Comparison of ENCODE assay signal across 1 cellular context in the genomic region with DNA sequence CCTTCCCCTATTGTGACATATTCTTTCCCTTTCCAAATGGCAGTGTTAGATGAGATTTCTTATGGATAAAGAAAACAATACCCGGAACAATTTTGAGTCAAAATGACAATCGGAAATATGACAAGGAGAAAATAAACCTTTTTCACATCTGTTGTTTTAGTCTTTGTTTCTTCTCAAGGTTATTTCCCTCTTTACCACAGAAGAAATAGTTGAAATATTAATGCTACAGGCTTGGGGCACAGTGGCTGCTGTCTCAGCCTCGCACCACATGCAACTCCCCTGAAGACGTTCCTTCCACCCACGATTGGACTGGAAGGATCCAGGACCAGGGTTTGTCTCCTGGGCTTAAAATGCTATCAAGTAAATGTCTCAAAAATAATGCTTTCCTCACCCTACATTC.
TF ChIP-seq lines count a peak whose summit lies in the region.

No MANE protein-coding gene starts in this region.

TF ChIP-seq in GM12878, 131 proteins besides CTCF, POLR2A, EP300 and RAD21 (continued from another document):
- TF ChIP-seq TCF12 (IDR thresholded peaks at IDR 0.05; ENCODE audit: low read depth, low read length) (no peak), CHD4 (IDR thresholded peaks at IDR 0.05) (no peak), EGR1 (IDR thresholded peaks at IDR 0.05; ENCODE audit: borderline replicate concordance in 1 of 2, low read depth in 2 of 2, low read length in 2 of 2) (no peak), ATF7 (IDR thresholded peaks at IDR 0.05; ENCODE audit: low read depth) (peak; percentile 54; the same call in 1 of the 2 replicates), SIX5 (IDR thresholded peaks at IDR 0.05; ENCODE audit: low read depth, low read length, severe bottlenecking) (no peak), TCF7 (IDR thresholded peaks at IDR 0.05; ENCODE audit: borderline replicate concordance) (no peak), NFYA (IDR thresholded peaks at IDR 0.05; ENCODE audit: borderline replicate concordance, low read depth, low read length) (no peak), FOS (IDR thresholded peaks at IDR 0.05; ENCODE audit: borderline replicate concordance, extremely low read depth, insufficient read length) (no peak), MTA3 (IDR thresholded peaks at IDR 0.05; ENCODE audit: borderline replicate concordance, low read length) (no peak), HCFC1 (IDR thresholded peaks at IDR 0.05; ENCODE audit: low read length) (no peak), RELA (IDR thresholded peaks at IDR 0.05; ENCODE audit: borderline replicate concordance, partially characterized antibody) (no peak), HDAC6 (IDR thresholded peaks at IDR 0.05; ENCODE audit: unreplicated experiment) (no peak), POU2F2 (IDR thresholded peaks at IDR 0.05; ENCODE audit: borderline replicate concordance, low read depth, low read length) (no peak), STAT1 (conservative IDR thresholded peaks at IDR 0.05) (no peak), SMC3 (IDR thresholded peaks at IDR 0.05; ENCODE audit: borderline replicate concordance, low read length) (no peak), HDAC2 (IDR thresholded peaks at IDR 0.05) (no peak), HDGF (IDR thresholded peaks at IDR 0.05) (no peak)
- TF ChIP-seq, protein P1, sequence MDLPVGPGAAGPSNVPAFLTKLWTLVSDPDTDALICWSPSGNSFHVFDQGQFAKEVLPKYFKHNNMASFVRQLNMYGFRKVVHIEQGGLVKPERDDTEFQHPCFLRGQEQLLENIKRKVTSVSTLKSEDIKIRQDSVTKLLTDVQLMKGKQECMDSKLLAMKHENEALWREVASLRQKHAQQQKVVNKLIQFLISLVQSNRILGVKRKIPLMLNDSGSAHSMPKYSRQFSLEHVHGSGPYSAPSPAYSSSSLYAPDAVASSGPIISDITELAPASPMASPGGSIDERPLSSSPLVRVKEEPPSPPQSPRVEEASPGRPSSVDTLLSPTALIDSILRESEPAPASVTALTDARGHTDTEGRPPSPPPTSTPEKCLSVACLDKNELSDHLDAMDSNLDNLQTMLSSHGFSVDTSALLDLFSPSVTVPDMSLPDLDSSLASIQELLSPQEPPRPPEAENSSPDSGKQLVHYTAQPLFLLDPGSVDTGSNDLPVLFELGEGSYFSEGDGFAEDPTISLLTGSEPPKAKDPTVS (IDR thresholded peaks at IDR 0.05; ENCODE audit: low read depth, low read length) = no peak
- TF ChIP-seq, protein P2, sequence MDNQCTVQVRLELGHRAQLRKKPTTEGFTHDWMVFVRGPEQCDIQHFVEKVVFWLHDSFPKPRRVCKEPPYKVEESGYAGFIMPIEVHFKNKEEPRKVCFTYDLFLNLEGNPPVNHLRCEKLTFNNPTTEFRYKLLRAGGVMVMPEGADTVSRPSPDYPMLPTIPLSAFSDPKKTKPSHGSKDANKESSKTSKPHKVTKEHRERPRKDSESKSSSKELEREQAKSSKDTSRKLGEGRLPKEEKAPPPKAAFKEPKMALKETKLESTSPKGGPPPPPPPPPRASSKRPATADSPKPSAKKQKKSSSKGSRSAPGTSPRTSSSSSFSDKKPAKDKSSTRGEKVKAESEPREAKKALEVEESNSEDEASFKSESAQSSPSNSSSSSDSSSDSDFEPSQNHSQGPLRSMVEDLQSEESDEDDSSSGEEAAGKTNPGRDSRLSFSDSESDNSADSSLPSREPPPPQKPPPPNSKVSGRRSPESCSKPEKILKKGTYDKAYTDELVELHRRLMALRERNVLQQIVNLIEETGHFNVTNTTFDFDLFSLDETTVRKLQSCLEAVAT (IDR thresholded peaks at IDR 0.05) = no peak
- TF ChIP-seq, protein P3, sequence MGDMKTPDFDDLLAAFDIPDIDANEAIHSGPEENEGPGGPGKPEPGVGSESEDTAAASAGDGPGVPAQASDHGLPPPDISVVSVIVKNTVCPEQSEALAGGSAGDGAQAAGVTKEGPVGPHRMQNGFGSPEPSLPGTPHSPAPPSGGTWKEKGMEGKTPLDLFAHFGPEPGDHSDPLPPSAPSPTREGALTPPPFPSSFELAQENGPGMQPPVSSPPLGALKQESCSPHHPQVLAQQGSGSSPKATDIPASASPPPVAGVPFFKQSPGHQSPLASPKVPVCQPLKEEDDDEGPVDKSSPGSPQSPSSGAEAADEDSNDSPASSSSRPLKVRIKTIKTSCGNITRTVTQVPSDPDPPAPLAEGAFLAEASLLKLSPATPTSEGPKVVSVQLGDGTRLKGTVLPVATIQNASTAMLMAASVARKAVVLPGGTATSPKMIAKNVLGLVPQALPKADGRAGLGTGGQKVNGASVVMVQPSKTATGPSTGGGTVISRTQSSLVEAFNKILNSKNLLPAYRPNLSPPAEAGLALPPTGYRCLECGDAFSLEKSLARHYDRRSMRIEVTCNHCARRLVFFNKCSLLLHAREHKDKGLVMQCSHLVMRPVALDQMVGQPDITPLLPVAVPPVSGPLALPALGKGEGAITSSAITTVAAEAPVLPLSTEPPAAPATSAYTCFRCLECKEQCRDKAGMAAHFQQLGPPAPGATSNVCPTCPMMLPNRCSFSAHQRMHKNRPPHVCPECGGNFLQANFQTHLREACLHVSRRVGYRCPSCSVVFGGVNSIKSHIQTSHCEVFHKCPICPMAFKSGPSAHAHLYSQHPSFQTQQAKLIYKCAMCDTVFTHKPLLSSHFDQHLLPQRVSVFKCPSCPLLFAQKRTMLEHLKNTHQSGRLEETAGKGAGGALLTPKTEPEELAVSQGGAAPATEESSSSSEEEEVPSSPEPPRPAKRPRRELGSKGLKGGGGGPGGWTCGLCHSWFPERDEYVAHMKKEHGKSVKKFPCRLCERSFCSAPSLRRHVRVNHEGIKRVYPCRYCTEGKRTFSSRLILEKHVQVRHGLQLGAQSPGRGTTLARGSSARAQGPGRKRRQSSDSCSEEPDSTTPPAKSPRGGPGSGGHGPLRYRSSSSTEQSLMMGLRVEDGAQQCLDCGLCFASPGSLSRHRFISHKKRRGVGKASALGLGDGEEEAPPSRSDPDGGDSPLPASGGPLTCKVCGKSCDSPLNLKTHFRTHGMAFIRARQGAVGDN (IDR thresholded peaks at IDR 0.05) = peak; percentile 67; the same call in 1 of the 2 replicates
- TF ChIP-seq, protein P4, sequence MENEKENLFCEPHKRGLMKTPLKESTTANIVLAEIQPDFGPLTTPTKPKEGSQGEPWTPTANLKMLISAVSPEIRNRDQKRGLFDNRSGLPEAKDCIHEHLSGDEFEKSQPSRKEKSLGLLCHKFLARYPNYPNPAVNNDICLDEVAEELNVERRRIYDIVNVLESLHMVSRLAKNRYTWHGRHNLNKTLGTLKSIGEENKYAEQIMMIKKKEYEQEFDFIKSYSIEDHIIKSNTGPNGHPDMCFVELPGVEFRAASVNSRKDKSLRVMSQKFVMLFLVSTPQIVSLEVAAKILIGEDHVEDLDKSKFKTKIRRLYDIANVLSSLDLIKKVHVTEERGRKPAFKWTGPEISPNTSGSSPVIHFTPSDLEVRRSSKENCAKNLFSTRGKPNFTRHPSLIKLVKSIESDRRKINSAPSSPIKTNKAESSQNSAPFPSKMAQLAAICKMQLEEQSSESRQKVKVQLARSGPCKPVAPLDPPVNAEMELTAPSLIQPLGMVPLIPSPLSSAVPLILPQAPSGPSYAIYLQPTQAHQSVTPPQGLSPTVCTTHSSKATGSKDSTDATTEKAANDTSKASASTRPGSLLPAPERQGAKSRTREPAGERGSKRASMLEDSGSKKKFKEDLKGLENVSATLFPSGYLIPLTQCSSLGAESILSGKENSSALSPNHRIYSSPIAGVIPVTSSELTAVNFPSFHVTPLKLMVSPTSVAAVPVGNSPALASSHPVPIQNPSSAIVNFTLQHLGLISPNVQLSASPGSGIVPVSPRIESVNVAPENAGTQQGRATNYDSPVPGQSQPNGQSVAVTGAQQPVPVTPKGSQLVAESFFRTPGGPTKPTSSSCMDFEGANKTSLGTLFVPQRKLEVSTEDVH (IDR thresholded peaks at IDR 0.05; ENCODE audit: low read depth, partially characterized antibody) = no peak
